In genomic region chr20:2130062-2130591, GRCh38 we compare ENCODE assay signal across 25 cellular contexts. TPM values are rescaled to one million over a fixed set of nuclear protein-coding genes. Genes with fewer than 3 reads are reported as not detected.
DNase-seq lines count a peak whose midpoint lies in the region; ATAC-seq, FAIRE-seq and TF ChIP-seq lines count a peak whose summit lies in the region.
"Had no signal": no experiment of that assay in that cellular context is flagged by ENCODE, and none has a peak within 500 bp of the region (broad histone marks: within the 10 kb centered on the region; RNA-seq: fewer than 3 reads in every experiment).

No MANE protein-coding gene starts in this region.

- H3K79me2 ChIP-seq in Karpas-422 (ENCODE audit: low read length) = no peaks in the 10 kb centered on the region

- TF ChIP-seq EP300 in esophagus muscularis mucosa (IDR thresholded peaks at IDR 0.05) = no peak

- H3K27ac ChIP-seq in esophagus muscularis mucosa (replicated peaks in 1 of 4) (peak overlapping the region in 3 of 4 donors; percentile 29 to 43 (median 35)), psoas muscle (peak overlapping the region; percentile 17), Karpas-422 (ENCODE audit: low read length) (no peak overlapping the region), pancreas (no peak overlapping the region)

- TF ChIP-seq CTCF in esophagus muscularis mucosa (IDR thresholded peaks at IDR 0.05) = no peak
- no peak for TF ChIP-seq CTCF in psoas muscle (IDR thresholded peaks at IDR 0.05)
- TF ChIP-seq CTCF in pancreas (IDR thresholded peaks at IDR 0.05) = no peak

- 78% methylated on average over 15 of the region's 15 CpGs for WGBS in esophagus muscularis mucosa
- WGBS in psoas muscle, 3 donors = 89 to 96% (median 92%) methylated on average over 15 of the region's 15 CpGs
- 91 to 93% methylated on average over 15 of the region's 15 CpGs for WGBS in pancreas, 2 donors

- FAIRE-seq in pancreas (lab: Jason Lieb, UNC) = no peak
- FAIRE-seq: G401.6, kidney had no signal

- H3K27me3 ChIP-seq in esophagus muscularis mucosa (no peaks in the 10 kb centered on the region), psoas muscle (ENCODE audit: insufficient read depth in 3 of 3, low read length in 2 of 3) (no peaks in the 10 kb centered on the region), Karpas-422 (ENCODE audit: low read length) (no peaks in the 10 kb centered on the region), pancreas (no peaks in the 10 kb centered on the region)
- H3K27me3 ChIP-seq: gastroesophageal sphincter had no signal

- peaks cover 8% of the 10 kb centered on the region for H3K36me3 Mint-ChIP-seq in activated CD4-positive, alpha-beta T cell treated with anti-CD3 and anti-CD28 coated beads, Interleukin-2, amount 10 ng/mL, durations not matched to agents 24 days and 14 days (ENCODE audit: low read depth)

- H3K9me2 ChIP-seq in Karpas-422 (replicated peaks; ENCODE audit: insufficient read depth, low read length) = no peaks in the 10 kb centered on the region

- H3K9ac ChIP-seq in Karpas-422 (ENCODE audit: low read length) = no peak overlapping the region

- peak overlapping the region; percentile 39 for H3K27ac Mint-ChIP-seq in activated CD4-positive, alpha-beta T cell treated with anti-CD3 and anti-CD28 coated beads, Interleukin-2, amount 10 ng/mL, durations not matched to agents 24 days and 14 days

- no peak overlapping the region for H2AFZ ChIP-seq in Karpas-422 (ENCODE audit: low read length)

- H3K4me3 ChIP-seq in esophagus muscularis mucosa = no peak overlapping the region
- no peak overlapping the region for H3K4me3 ChIP-seq in psoas muscle
- H3K4me3 ChIP-seq in Karpas-422 (ENCODE audit: low read length) = no peak overlapping the region
- no peak overlapping the region for H3K4me3 ChIP-seq in pancreas
- H3K4me3 ChIP-seq: gastroesophageal sphincter, HAP-1 had no signal

- H4K20me1 ChIP-seq in Karpas-422 (ENCODE audit: insufficient read depth, low read depth, low read length) = peaks cover 83% of the 10 kb centered on the region

- no peaks in the 10 kb centered on the region for H3K9me3 Mint-ChIP-seq in activated CD4-positive, alpha-beta T cell treated with anti-CD3 and anti-CD28 coated beads, Interleukin-2, amount 10 ng/mL, durations not matched to agents 24 days and 14 days
- H3K9me3 Mint-ChIP-seq: activated T-cell treated with anti-CD3 and anti-CD28 coated beads, Interleukin-2, amount 50 U/mL, for 4 hours had no signal

- no peak for DNase-seq in activated CD4-positive, alpha-beta T cell treated with anti-CD3 and anti-CD28 coated beads, Interleukin-2, amount 10 ng/mL, durations not matched to agents 24 days and 14 days
- DNase-seq in activated CD4-positive, alpha-beta T cell treated with anti-CD3 and anti-CD28 coated beads, Interleukin-2, amount 50 U/mL, for 1 hour = no peak
- DNase-seq in SK-MEL-5 (ENCODE audit: low read depth, low spot score) (peak; percentile 59), esophagus muscularis mucosa (ENCODE audit: extremely low spot score) (no peak), psoas muscle (no peak), Karpas-422 (no peak), DMS153 (lab: John Stamatoyannopoulos, UW) (no peak), pancreas (no peak)
- DNase-seq: 8988T; activated CD4-positive, CD25-positive, alpha-beta regulatory T cell treated with anti-CD3 and anti-CD28 coated beads, Interleukin-2, amount 50 U/mL, for 72 hours; activated T-cell treated with anti-CD3 and anti-CD28 coated beads, Interleukin-2, amount 50 U/mL, for 4 hours; amniotic stem cell; COR-L47; effector memory CD4-positive, alpha-beta T cell; Kasumi-1; kidney; NCI-H1436; NCI-H524; stimulated activated CD4-positive, alpha-beta T cell treated with anti-CD3 and anti-CD28 coated beads, Interleukin-4, amount 100 ng/mL, for 4 hours; stimulated activated naive CD4-positive, alpha-beta T cell treated with Interleukin-2 at 50 U/mL for 16 hours; SW 1271 had no signal

- no peak overlapping the region for H3K4me3 Mint-ChIP-seq in activated CD4-positive, alpha-beta T cell treated with anti-CD3 and anti-CD28 coated beads, Interleukin-2, amount 10 ng/mL, durations not matched to agents 24 days and 14 days
- H3K4me3 Mint-ChIP-seq: activated T-cell treated with anti-CD3 and anti-CD28 coated beads, Interleukin-2, amount 50 U/mL, for 4 hours had no signal

- H3K4me1 ChIP-seq in esophagus muscularis mucosa = peaks cover 73 to 98% (median 87%) of the 10 kb centered on the region in 4 donors
- H3K4me1 ChIP-seq in psoas muscle = peaks cover 53% of the 10 kb centered on the region
- H3K4me1 ChIP-seq in Karpas-422 (ENCODE audit: low read length) = peaks cover 26% of the 10 kb centered on the region
- H3K4me1 ChIP-seq in pancreas = no peaks in the 10 kb centered on the region
- H3K4me1 ChIP-seq: HAP-1 had no signal

- H3K9me3 ChIP-seq in esophagus muscularis mucosa (no peaks in the 10 kb centered on the region), psoas muscle (no peaks in the 10 kb centered on the region), Karpas-422 (ENCODE audit: low read length) (no peaks in the 10 kb centered on the region), pancreas (no peaks in the 10 kb centered on the region)
- H3K9me3 ChIP-seq: gastroesophageal sphincter, HAP-1 had no signal

- peaks cover 29% of the 10 kb centered on the region for H3K4me1 Mint-ChIP-seq in activated CD4-positive, alpha-beta T cell treated with anti-CD3 and anti-CD28 coated beads, Interleukin-2, amount 10 ng/mL, durations not matched to agents 24 days and 14 days

- TF ChIP-seq POLR2A in esophagus muscularis mucosa (IDR thresholded peaks at IDR 0.05; ENCODE audit: low read depth) = no peak

- H3K4me2 ChIP-seq in Karpas-422 (ENCODE audit: low read depth, low read length, poor library complexity, severe bottlenecking) = no peak overlapping the region

- ATAC-seq in psoas muscle (no peak), pancreas (no peak)
- ATAC-seq: activated T-cell treated with anti-CD3 and anti-CD28 coated beads, Interleukin-2, amount 50 U/mL, for 4 hours; gastroesophageal sphincter; Panc1 had no signal

- peaks cover 0 to 4% (median 0%) of the 10 kb centered on the region in 4 donors for H3K36me3 ChIP-seq in esophagus muscularis mucosa
- no peaks in the 10 kb centered on the region for H3K36me3 ChIP-seq in psoas muscle (ENCODE audit: insufficient read depth in 1 of 2, low read depth in 1 of 2)
- H3K36me3 ChIP-seq in Karpas-422 (ENCODE audit: insufficient read depth, low read length) = no peaks in the 10 kb centered on the region
- H3K36me3 ChIP-seq in pancreas = no peaks in the 10 kb centered on the region
- H3K36me3 ChIP-seq: HAP-1 had no signal

- intact Hi-C loops in activated CD4-positive, alpha-beta T cell treated with anti-CD3 and anti-CD28 coated beads, Interleukin-2, amount 10 ng/mL, durations not matched to agents 24 days and 14 days (cut with micrococcal nuclease) = no loop called here
- intact Hi-C loops in esophagus muscularis mucosa (cut with DNase I) (no loop called here), psoas muscle (cut with DNase I) (no loop called here), pancreas (cut with DNase I) (no loop called here)

- no peaks in the 10 kb centered on the region for H3K27me3 Mint-ChIP-seq in activated CD4-positive, alpha-beta T cell treated with anti-CD3 and anti-CD28 coated beads, Interleukin-2, amount 10 ng/mL, durations not matched to agents 24 days and 14 days

- in situ Hi-C loops in SK-MEL-5 (cut with HindIII; ENCODE audit: low pct_unique_long_range_greater_than_20kb, low sequenced_read_pairs) = no loop called here

RNA-seq across cellular contexts. Expression of gene STK35, which starts 28.5 kb away (rescaled TPM):
- total RNA-seq in activated CD4-positive, alpha-beta T cell treated with anti-CD3 and anti-CD28 coated beads, Interleukin-2, amount 10 ng/mL, durations not matched to agents 24 days and 14 days = 21.4 and 23.0 TPM in 2 replicates
- 13.6 and 14.4 TPM in 2 replicates for total RNA-seq in SK-MEL-5 (2014; rRNA removed; shearing (Covaris generic))
- 23.2 and 27.8 TPM in 2 replicates for polyA plus RNA-seq in SK-MEL-5 (2015; cell fraction: cytosol; rRNA removed)
- 21.1 and 28.0 TPM in 2 replicates for polyA plus RNA-seq in SK-MEL-5 (2015; cell fraction: nucleus; rRNA removed)
- total RNA-seq in esophagus muscularis mucosa (10 to 100 TPM; 19.2 to 24.1 (median 22.8) TPM), psoas muscle (1 to 10 TPM; 4.8 to 8.3 (median 5.4) TPM), pancreas (10 to 100 TPM in 1 of 6 donors, 1 to 10 TPM in 5; 5.0 to 10.7 (median 6.1) TPM)
- polyA plus RNA-seq in psoas muscle (1 to 10 TPM; 2.5 to 3.4 (median 2.7) TPM), pancreas (1 to 10 TPM; 3.5 to 4.6 TPM)
- 8.7 and 9.2 TPM in 2 replicates for total RNA-seq in Karpas-422 (2014; rRNA removed; shearing (Covaris generic); ENCODE audit: low replicate concordance)

Comparison
In these comparisons a context has a peak if more than half of its experiments do, and no peak if none do; other contexts are left out.
1. H3K27ac ChIP-seq: peak in esophagus muscularis mucosa (3 of 4) and psoas muscle (single experiment); none in Karpas-422 (single experiment) and pancreas (0 of 4).